8 cellular contexts compared by ENCODE assay signal in genomic region chr3:32106132-32106928, GRCh38. TPM values are rescaled to one million over a fixed set of nuclear protein-coding genes. Genes with fewer than 3 reads are reported as not detected.
DNase-seq lines count a peak whose midpoint lies in the region; ATAC-seq and TF ChIP-seq lines count a peak whose summit lies in the region.

Gene GPD1L (plus strand): TSS chr3:32106620. CDS start chr3:32106712, 92 bp downstream.

- peaks cover 21% of the 10 kb centered on the region for H3K9me3 Mint-ChIP-seq in nephron

- peak within 1 kb of the TSS; percentile 55 for H3K9ac ChIP-seq in Loucy (ENCODE audit: low read depth, low read length, poor library complexity, severe bottlenecking)

- H3K36me3 Mint-ChIP-seq in nephron (ENCODE audit: low read depth), result peaks cover 12% of the 10 kb centered on the region

- TF ChIP-seq CTCF in Loucy (conservative IDR thresholded peaks at IDR 0.05; ENCODE audit: low read length) (no peak), fibroblast of pulmonary artery (IDR thresholded peaks at IDR 0.05; ENCODE audit: low read length, missing control alignments) (no peak), nephron (IDR thresholded peaks at IDR 0.05; ENCODE audit: unreplicated experiment in 3 of 3) (no peak)

- no peaks in the 10 kb centered on the region for H3F3A ChIP-seq in Loucy (ENCODE audit: low read depth)

- no peaks in the 10 kb centered on the region for H3K36me3 ChIP-seq in H7 (replicated peaks; ENCODE audit: control insufficient read depth, insufficient read depth, low read length)
- no peaks in the 10 kb centered on the region for H3K36me3 ChIP-seq in Loucy (ENCODE audit: insufficient read depth, low read length)

- ATAC-seq in stimulated activated naive CD8-positive, alpha-beta T cell treated with anti-CD3 and anti-CD28 coated beads, Interleukin-15, Interleukin-2, amounts not matched to agents 100 U/mL and 50 U/mL, for 24 hours, result peak; percentile 100

- H3K4me1 ChIP-seq in Loucy (ENCODE audit: insufficient read depth, low read length, poor library complexity, severe bottlenecking), result peaks cover 10% of the 10 kb centered on the region

- peak within 1 kb of the TSS; percentile 69 for H3K4me3 ChIP-seq in H7 (ENCODE audit: insufficient read depth, low read depth, low read length)
- H3K4me3 ChIP-seq in Loucy (ENCODE audit: low read length, poor library complexity, severe bottlenecking), result peak within 1 kb of the TSS; percentile 74
- H3K4me3 ChIP-seq in fibroblast of pulmonary artery (replicated peaks; ENCODE audit: low read depth, low read length), result peak within 1 kb of the TSS; percentile 64

- H3K4me3 Mint-ChIP-seq in nephron, result peak within 1 kb of the TSS; percentile 87 to 96 (median 92)

- peaks cover 6% of the 10 kb centered on the region; the same call in 1 of the 2 replicates for H3K9me3 ChIP-seq in Loucy (ENCODE audit: insufficient read depth, low read depth, low read length)

- H3K79me2 ChIP-seq in Loucy (ENCODE audit: insufficient read depth, low read length), result no peaks in the 10 kb centered on the region

- peak within 1 kb of the TSS; percentile 79 for H3K4me2 ChIP-seq in Loucy (ENCODE audit: low read depth, low read length, poor library complexity, severe bottlenecking)

- peaks cover 14% of the 10 kb centered on the region for H3K27me3 ChIP-seq in H7 (ENCODE audit: control insufficient read depth, insufficient read depth, low read length)
- peaks cover 27% of the 10 kb centered on the region for H3K27me3 ChIP-seq in Loucy (ENCODE audit: insufficient read depth, low read length, poor library complexity, severe bottlenecking)

- H2AFZ ChIP-seq in Loucy (ENCODE audit: low read length), result peak within 1 kb of the TSS; percentile 88

- peak; percentile 93 for DNase-seq in EL
- DNase-seq in H7, result peak; percentile 98
- peak; percentile 88 to 91 for DNase-seq in SHP77 (lab: John Stamatoyannopoulos, UW)
- peak; percentile 93 for DNase-seq in activated effector memory CD4-positive, alpha-beta T cell treated with Interleukin-2 at 50 U/mL for 16 hours
- DNase-seq in fibroblast of pulmonary artery (ENCODE audit: low read depth), result peak; percentile 93
- DNase-seq in stimulated activated naive CD8-positive, alpha-beta T cell treated with anti-CD3 and anti-CD28 coated beads, Interleukin-15, Interleukin-2, amounts not matched to agents 100 U/mL and 50 U/mL, for 24 hours, result peak; percentile 94

- H3K27ac Mint-ChIP-seq in nephron, result peak within 1 kb of the TSS in 2 of 3 experiments; percentile 72

- H3K9me2 ChIP-seq in Loucy (replicated peaks; ENCODE audit: low read depth, low read length), result no peaks in the 10 kb centered on the region

- peaks cover 22% of the 10 kb centered on the region for H3K4me1 Mint-ChIP-seq in nephron

- H4K20me1 ChIP-seq in Loucy (ENCODE audit: insufficient read depth, low read length, poor library complexity, severe bottlenecking), result no peaks in the 10 kb centered on the region

- H3K27me3 Mint-ChIP-seq in nephron (ENCODE audit: low read depth), result peaks cover 10% of the 10 kb centered on the region

RNA-seq across cellular contexts. Expression of gene GPD1L, which starts in this region (rescaled TPM):
- total RNA-seq in H7 (2014; rRNA removed; shearing (Covaris generic)), result 2.0 and 2.8 TPM in 2 replicates

Comparison
In these comparisons a context has a peak if more than half of its experiments do, and no peak if none do; other contexts are left out.
1. Peak in every context shown above with its lines: DNase-seq, ATAC-seq and H3K4me3 ChIP-seq.